Comparison of ENCODE assay signal across 8 cellular contexts in the genomic region with DNA sequence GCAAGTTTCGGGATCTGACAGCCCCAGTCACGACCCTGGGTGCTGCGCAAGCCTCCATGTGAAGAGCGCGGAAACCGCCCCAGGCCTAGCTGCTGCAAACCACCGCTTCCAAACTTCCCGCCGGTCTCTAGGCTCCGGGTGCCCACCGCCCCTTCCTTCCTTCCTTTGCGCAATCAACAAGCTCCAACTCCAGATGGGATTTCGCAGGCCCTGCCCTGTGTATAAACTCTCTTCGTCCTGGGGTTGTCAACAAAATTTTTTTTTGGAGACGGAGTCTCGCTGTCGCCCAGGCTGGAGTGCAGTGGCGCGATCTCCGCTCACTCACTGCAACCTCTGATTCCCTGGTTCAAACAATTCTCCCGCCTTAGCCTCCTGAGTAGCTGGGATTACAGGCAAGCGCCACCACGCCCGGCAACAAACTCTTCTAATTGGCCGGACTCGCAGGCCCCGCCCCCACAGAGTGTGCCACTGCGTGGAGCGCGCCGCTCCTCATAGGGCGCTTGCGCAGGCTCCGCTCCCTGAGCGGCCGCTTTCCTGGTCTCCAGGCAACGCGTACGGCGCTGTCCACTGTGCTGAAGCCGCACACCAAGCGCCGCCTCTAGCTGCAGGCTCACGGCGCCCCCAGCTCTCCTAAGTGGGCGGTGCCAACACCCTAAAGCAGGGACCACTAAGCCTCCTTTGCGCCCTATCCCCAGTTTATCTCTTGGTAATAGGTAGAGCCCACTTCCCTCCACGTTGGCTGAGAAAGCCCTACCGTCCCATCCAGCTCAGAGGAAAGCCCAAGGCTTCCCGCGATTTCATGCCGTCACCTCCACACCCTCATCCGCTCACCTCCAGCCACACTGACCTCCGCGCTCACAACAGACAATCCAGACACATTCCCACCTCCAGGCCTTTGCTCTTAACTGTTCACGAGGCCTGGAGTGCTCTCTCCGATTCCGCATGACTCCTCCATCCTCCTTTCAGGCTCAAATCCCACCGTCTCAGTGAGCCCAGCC. TPM values are rescaled to one million over a fixed set of nuclear protein-coding genes. Genes with fewer than 3 reads are reported as not detected.
DNase-seq lines count a peak whose midpoint lies in the region; ATAC-seq and TF ChIP-seq lines count a peak whose summit lies in the region.

No MANE protein-coding gene starts in this region.

- TF ChIP-seq CTCF in gastroesophageal sphincter (IDR thresholded peaks at IDR 0.05) (peak in 1 of 4 experiments; percentile 30), omental fat pad (IDR thresholded peaks at IDR 0.05) (no peak)

- DNase-seq in CD8-positive, alpha-beta memory T cell = peak; percentile 78 to 90 (median 82)
- DNase-seq in NCI-H1048 (lab: John Stamatoyannopoulos, UW) = peak; percentile 91
- DNase-seq in SK-N-MC (ENCODE audit: low read depth, low spot score) = peak; percentile 73
- DNase-seq in activated naive CD4-positive, alpha-beta T cell treated with anti-CD3 and anti-CD28 coated beads for 36 hours = peak; percentile 92
- DNase-seq in omental fat pad (ENCODE audit: low spot score) = peak; percentile 87
- peak; percentile 91 for DNase-seq in superior temporal gyrus (ENCODE audit: extremely low spot score)

- CTCF ChIA-PET in CD8-positive, alpha-beta memory T cell (lab: Charles Lee) = interaction anchor here (1.0 to 11.1 kb wide), 5 partner anchors 21 to 169 kb away, joined by 4 to 90 read pairs (median 19); a partner anchor contains a TSS
- CTCF ChIA-PET in activated naive CD4-positive, alpha-beta T cell treated with anti-CD3 and anti-CD28 coated beads for 36 hours (lab: Charles Lee) = interaction anchor here (0.5 to 8.0 kb wide), 10 partner anchors 38 to 496 kb away, joined by 3 to 78 read pairs (median 4); no protein-coding TSS in a partner anchor

- H3K4me3 ChIP-seq in CD8-positive, alpha-beta memory T cell (ENCODE audit: low read length) = peak overlapping the region; percentile 43
- H3K4me3 ChIP-seq in SK-N-MC (peak overlapping the region; percentile 44), gastroesophageal sphincter (peak overlapping the region in 1 of 2 donors; percentile 21)

- POLR2A ChIA-PET in CD8-positive, alpha-beta memory T cell (lab: Charles Lee) = interaction anchor here (1.2 kb wide), 1 partner anchor 140 kb away, joined by 4 read pairs; a partner anchor contains a TSS

- no peaks in the 10 kb centered on the region for H3K9me3 Mint-ChIP-seq in CD8-positive, alpha-beta memory T cell
- H3K9me3 Mint-ChIP-seq in activated naive CD4-positive, alpha-beta T cell treated with anti-CD3 and anti-CD28 coated beads for 36 hours = no peaks in the 10 kb centered on the region

- peaks cover 0 to 14% (median under 1%) of the 10 kb centered on the region in 3 donors for H3K36me3 Mint-ChIP-seq in CD8-positive, alpha-beta memory T cell
- H3K36me3 Mint-ChIP-seq in activated naive CD4-positive, alpha-beta T cell treated with anti-CD3 and anti-CD28 coated beads for 36 hours (ENCODE audit: low read depth) = peaks cover 6% of the 10 kb centered on the region

- peaks cover 7% of the 10 kb centered on the region for H3K36me3 ChIP-seq in CD8-positive, alpha-beta memory T cell (ENCODE audit: insufficient read depth, low read length)
- H3K36me3 ChIP-seq in SK-N-MC (ENCODE audit: insufficient read depth, low read length) (peaks cover 11% of the 10 kb centered on the region; the same call in 1 of the 2 replicates), gastroesophageal sphincter (peaks cover 0 to 22% of the 10 kb centered on the region in 2 donors)

- no peak for TF ChIP-seq EP300 in gastroesophageal sphincter (IDR thresholded peaks at IDR 0.05)

- WGBS in gastroesophageal sphincter (ENCODE audit: low coverage in 1 of 2), 2 donors = 19 to 22% methylated on average over 14 to 29 of the region's 59 CpGs

- peaks cover 5 to 10% of the 10 kb centered on the region in 2 donors for H3K27me3 Mint-ChIP-seq in CD8-positive, alpha-beta memory T cell
- peaks cover 8% of the 10 kb centered on the region for H3K27me3 Mint-ChIP-seq in activated naive CD4-positive, alpha-beta T cell treated with anti-CD3 and anti-CD28 coated beads for 36 hours (ENCODE audit: low read depth)

- ATAC-seq in GM21786 (IDR thresholded peaks at IDR 0.05; ENCODE audit: unreplicated experiment) (peak; percentile 53), gastroesophageal sphincter (peak; percentile 98), omental fat pad (ENCODE audit: low FRiP score) (peak; percentile 90)

- H3K9me3 ChIP-seq in CD8-positive, alpha-beta memory T cell (ENCODE audit: low read length) = no peaks in the 10 kb centered on the region
- H3K9me3 ChIP-seq in SK-N-MC (ENCODE audit: low read depth, low read length) (no peaks in the 10 kb centered on the region), gastroesophageal sphincter (no peaks in the 10 kb centered on the region)

- peaks cover 6% of the 10 kb centered on the region for H3K4me1 ChIP-seq in CD8-positive, alpha-beta memory T cell (ENCODE audit: insufficient read depth, low read length)
- H3K4me1 ChIP-seq in gastroesophageal sphincter = peaks cover 0 to 20% (median 4%) of the 10 kb centered on the region in 3 donors

- intact Hi-C loops in activated naive CD4-positive, alpha-beta T cell treated with anti-CD3 and anti-CD28 coated beads for 36 hours (cut with micrococcal nuclease) = loop anchor here (1.0 to 5.0 kb wide), 3 partner anchors 22 to 293 kb away; a partner anchor contains a TSS

- H3K4me1 Mint-ChIP-seq in CD8-positive, alpha-beta memory T cell = peaks cover 15 to 22% (median 16%) of the 10 kb centered on the region in 3 donors
- peaks cover 17% of the 10 kb centered on the region for H3K4me1 Mint-ChIP-seq in activated naive CD4-positive, alpha-beta T cell treated with anti-CD3 and anti-CD28 coated beads for 36 hours (ENCODE audit: low read depth)

- H3K27me3 ChIP-seq in CD8-positive, alpha-beta memory T cell (ENCODE audit: insufficient read depth, low read length, poor library complexity, severe bottlenecking) = no peaks in the 10 kb centered on the region
- H3K27me3 ChIP-seq in gastroesophageal sphincter = no peaks in the 10 kb centered on the region

- H3K27ac Mint-ChIP-seq in CD8-positive, alpha-beta memory T cell = peak overlapping the region in 5 of 8 donors; percentile 44 to 78 (median 64)
- H3K27ac Mint-ChIP-seq in activated naive CD4-positive, alpha-beta T cell treated with anti-CD3 and anti-CD28 coated beads for 36 hours = no peak overlapping the region

- H3K27ac ChIP-seq in CD8-positive, alpha-beta memory T cell (ENCODE audit: low read depth, low read length) = no peak overlapping the region
- H3K27ac ChIP-seq in SK-N-MC (peak overlapping the region; percentile 43; the same call in 1 of the 2 replicates), gastroesophageal sphincter (no peak overlapping the region)

- peak overlapping the region; percentile 66 to 88 (median 86) for H3K4me3 Mint-ChIP-seq in CD8-positive, alpha-beta memory T cell
- H3K4me3 Mint-ChIP-seq in activated naive CD4-positive, alpha-beta T cell treated with anti-CD3 and anti-CD28 coated beads for 36 hours = peak overlapping the region; percentile 68

- H3K9ac ChIP-seq in SK-N-MC (ENCODE audit: insufficient read length) = no peak overlapping the region

- no peak for TF ChIP-seq POLR2A in gastroesophageal sphincter (IDR thresholded peaks at IDR 0.05)

RNA-seq across cellular contexts. Expression of a gene that starts 5.5 kb away (rescaled TPM):
- total RNA-seq in CD8-positive, alpha-beta memory T cell = 10 to 100 TPM; 76.1 to 80.1 TPM
- polyA plus RNA-seq in CD8-positive, alpha-beta memory T cell = 32.2 TPM
- 10 to 100 TPM; 48.9 to 51.3 TPM for total RNA-seq in activated naive CD4-positive, alpha-beta T cell treated with anti-CD3 and anti-CD28 coated beads for 36 hours
- total RNA-seq in gastroesophageal sphincter (10 to 100 TPM; 19.6 to 36.6 (median 22.7) TPM), omental fat pad (10 to 100 TPM; 25.0 to 40.2 (median 28.9) TPM)

RNA-seq across cellular contexts. Expression of a gene that starts 22.2 kb away (rescaled TPM):
- 100 to 1,000 TPM; 154 to 165 TPM for total RNA-seq in CD8-positive, alpha-beta memory T cell
- polyA plus RNA-seq in CD8-positive, alpha-beta memory T cell = 105 TPM
- total RNA-seq in activated naive CD4-positive, alpha-beta T cell treated with anti-CD3 and anti-CD28 coated beads for 36 hours = 100 to 1,000 TPM; 144 to 148 TPM
- 100 to 1,000 TPM in 2 of 4 donors, 10 to 100 TPM in 2; 79.1 to 115 (median 96.8) TPM for total RNA-seq in gastroesophageal sphincter
- 100 to 1,000 TPM in 2 of 4 donors, 10 to 100 TPM in 2; 76.5 to 135 (median 99.9) TPM for total RNA-seq in omental fat pad

RNA-seq across cellular contexts. Expression of a gene that starts 41.6 kb away (rescaled TPM):
- total RNA-seq in CD8-positive, alpha-beta memory T cell = 100 to 1,000 TPM; 471 to 475 TPM
- 100.0 TPM for polyA plus RNA-seq in CD8-positive, alpha-beta memory T cell
- total RNA-seq in activated naive CD4-positive, alpha-beta T cell treated with anti-CD3 and anti-CD28 coated beads for 36 hours = 100 to 1,000 TPM; 399 to 408 TPM
- total RNA-seq in gastroesophageal sphincter (100 to 1,000 TPM in 3 of 4 donors, 10 to 100 TPM in 1; 67.2 to 128 (median 120) TPM), omental fat pad (100 to 1,000 TPM; 101 to 237 (median 120) TPM)
